ENCODE assay signal across 12 cellular contexts in genomic region chr13:75366380-75367280, GRCh38.
DNase-seq lines count a peak whose midpoint lies in the region; ATAC-seq and TF ChIP-seq lines count a peak whose summit lies in the region.
"Had no signal": no experiment of that assay in that cellular context is flagged by ENCODE, and none has a peak within 500 bp of the region (broad histone marks: within the 10 kb centered on the region; RNA-seq: fewer than 3 reads in every experiment).

No MANE protein-coding gene starts in this region.

- H3K4me1 ChIP-seq in smooth muscle cell (ENCODE audit: low read depth): peaks cover 20% of the 10 kb centered on the region

- H3K27ac Mint-ChIP-seq in activated naive CD4-positive, alpha-beta T cell treated with anti-CD3 and anti-CD28 coated beads, Interleukin-2, amount 50 U/mL, for 72 hours: peak overlapping the region; percentile 73 to 84

- peaks cover 4% of the 10 kb centered on the region for H3F3A ChIP-seq in smooth muscle cell (ENCODE audit: low read depth)

- intact Hi-C loops in sciatic nerve (cut with DNase I): loop anchor here (5.0 kb wide), 1 partner anchor 116 kb away; the partner anchor contains the start of gene TBC1D4

- no peak overlapping the region for H3K4me3 ChIP-seq in choroid plexus epithelial cell (ENCODE audit: low read depth, low read length)
- H3K4me3 ChIP-seq in smooth muscle cell: peak overlapping the region; percentile 1

- H3K36me3 Mint-ChIP-seq in activated naive CD4-positive, alpha-beta T cell treated with anti-CD3 and anti-CD28 coated beads, Interleukin-2, amount 50 U/mL, for 72 hours: no peaks in the 10 kb centered on the region

- H3K36me3 ChIP-seq in smooth muscle cell (ENCODE audit: low read depth): no peaks in the 10 kb centered on the region

- ATAC-seq in activated naive CD4-positive, alpha-beta T cell treated with anti-CD3 and anti-CD28 coated beads, Interleukin-2, amount 50 U/mL, for 72 hours: no peak
- no peak for ATAC-seq in sciatic nerve
- no peak for ATAC-seq in GM21367 (IDR thresholded peaks at IDR 0.05; ENCODE audit: unreplicated experiment)

- peaks cover 4% of the 10 kb centered on the region for H3K79me2 ChIP-seq in smooth muscle cell (ENCODE audit: low read depth)

- H2AFZ ChIP-seq in smooth muscle cell (ENCODE audit: low read depth): no peak overlapping the region

- peak overlapping the region; percentile 75 for H3K9ac ChIP-seq in smooth muscle cell (ENCODE audit: low read depth)

- H3K27ac ChIP-seq in smooth muscle cell (ENCODE audit: low read depth): peak overlapping the region; percentile 91
- H3K27ac ChIP-seq: C4-2B had no signal

- TF ChIP-seq CTCF in choroid plexus epithelial cell (conservative IDR thresholded peaks at IDR 0.05; ENCODE audit: low read depth, low read length) (no peak), smooth muscle cell (IDR thresholded peaks at IDR 0.05; ENCODE audit: borderline replicate concordance, insufficient read depth, poor library complexity, severe bottlenecking) (no peak)

- no peaks in the 10 kb centered on the region for H3K27me3 ChIP-seq in smooth muscle cell (ENCODE audit: low read depth)
- H3K27me3 ChIP-seq: spleen had no signal

- peak overlapping the region; percentile 77 for H3K4me2 ChIP-seq in smooth muscle cell

- no peak for DNase-seq in activated naive CD4-positive, alpha-beta T cell treated with anti-CD3 and anti-CD28 coated beads, Interleukin-2, amount 50 U/mL, for 72 hours (ENCODE audit: low spot score in 2 of 2)
- DNase-seq in activated naive CD4-positive, alpha-beta T cell treated with Interleukin-2 at 50 U/mL for 16 hours: no peak
- DNase-seq in NAMALWA (ENCODE audit: low spot score) (peak; percentile 20), choroid plexus epithelial cell (ENCODE audit: low read depth) (peak; percentile 38), smooth muscle cell (lab: John Stamatoyannopoulos, UW; ENCODE audit: unreplicated experiment) (no peak), sciatic nerve (ENCODE audit: low spot score) (no peak), HuH-7 (ENCODE audit: low spot score) (no peak)
- DNase-seq: cerebellar nuclear complex, NCI-H1048, spleen had no signal

- no peaks in the 10 kb centered on the region for H3K9me3 ChIP-seq in smooth muscle cell (replicated peaks; ENCODE audit: low read depth)
- H3K9me3 ChIP-seq: spleen had no signal

- no peaks in the 10 kb centered on the region for H4K20me1 ChIP-seq in smooth muscle cell (ENCODE audit: low read depth)

- no peaks in the 10 kb centered on the region for H3K9me3 Mint-ChIP-seq in activated naive CD4-positive, alpha-beta T cell treated with anti-CD3 and anti-CD28 coated beads, Interleukin-2, amount 50 U/mL, for 72 hours

- WGBS in smooth muscle cell (ENCODE audit: low lambda C conversion rate): 75% methylated on average over 3 of the region's 3 CpGs

Comparison
In these comparisons a context has a peak if more than half of its experiments do, and no peak if none do; other contexts are left out.
1. DNase-seq: peak in NAMALWA (single experiment) and choroid plexus epithelial cell (single experiment); none in activated naive CD4-positive, alpha-beta T cell treated with anti-CD3 and anti-CD28 coated beads, Interleukin-2, amount 50 U/mL, for 72 hours (0 of 2), activated naive CD4-positive, alpha-beta T cell treated with Interleukin-2 at 50 U/mL for 16 hours (single experiment), smooth muscle cell (single experiment), sciatic nerve (single experiment) and HuH-7 (single experiment).